8 cellular contexts compared by ENCODE assay signal in genomic region chr15:79923515-79924169, GRCh38. TPM values are rescaled to one million over a fixed set of nuclear protein-coding genes. Genes with fewer than 3 reads are reported as not detected.
DNase-seq lines count a peak whose midpoint lies in the region; ATAC-seq lines count a peak whose summit lies in the region.

No MANE protein-coding gene starts in this region.

- peak; percentile 93 for ATAC-seq in GM21360 (IDR thresholded peaks at IDR 0.05; ENCODE audit: unreplicated experiment)

- H3K27me3 ChIP-seq in effector memory CD4-positive, alpha-beta T cell (replicated peaks; ENCODE audit: control insufficient read depth, insufficient read depth, low read length, poor library complexity, severe bottlenecking), result no peaks in the 10 kb centered on the region

- peak overlapping the region; percentile 95 for H3K4me3 ChIP-seq in effector memory CD4-positive, alpha-beta T cell (ENCODE audit: insufficient read depth, low read depth, low read length, poor library complexity, severe bottlenecking)

- peak overlapping the region; percentile 95 for H3K27ac ChIP-seq in effector memory CD4-positive, alpha-beta T cell (ENCODE audit: insufficient read depth, low read length, poor library complexity, severe bottlenecking)

- peak; percentile 90 for DNase-seq in COLO829 (ENCODE audit: low spot score)
- peak; percentile 99 for DNase-seq in HT-29 (ENCODE audit: low spot score)
- peak; percentile 98 for DNase-seq in NK-92 treated with Interleukin-12 subunit alpha and Interleukin-12 subunit beta, amount 100 ng/mL, for 24 hours (lab: John Stamatoyannopoulos, UW)
- peak; percentile 94 to 95 for DNase-seq in activated CD8-positive, alpha-beta memory T cell treated with anti-CD3 and anti-CD28 coated beads for 4 hours (ENCODE audit: low read depth in 2 of 2)
- peak; percentile 96 to 98 (median 97) for DNase-seq in effector memory CD4-positive, alpha-beta T cell
- peak; percentile 89 for DNase-seq in medulla oblongata (ENCODE audit: extremely low spot score)
- DNase-seq in stimulated activated CD4-positive, alpha-beta T cell treated with anti-CD3 and anti-CD28 coated beads, TNF-alpha, amount 100 ng/mL, for 48 hours (ENCODE audit: low read depth in 3 of 3), result peak; percentile 97 to 98 (median 98)

- H3K36me3 ChIP-seq in effector memory CD4-positive, alpha-beta T cell (ENCODE audit: control insufficient read depth, insufficient read depth, low read length), result peaks cover 21% of the 10 kb centered on the region

- peaks cover 4% of the 10 kb centered on the region for H3K4me1 ChIP-seq in effector memory CD4-positive, alpha-beta T cell (ENCODE audit: control insufficient read depth, insufficient read depth, low read length, poor library complexity, severe bottlenecking)

- H3K9me3 ChIP-seq in effector memory CD4-positive, alpha-beta T cell (ENCODE audit: control insufficient read depth, low read length), result peaks cover 19% of the 10 kb centered on the region

RNA-seq across cellular contexts. Expression of gene MTHFS, which starts 26.8 kb away (rescaled TPM):
- 34.1 and 37.1 TPM in 2 replicates for total RNA-seq in HT-29 (2014; rRNA removed; shearing (Covaris generic))

RNA-seq across cellular contexts. Expression of gene BCL2A1, which starts 47.4 kb away (rescaled TPM):
- total RNA-seq in HT-29 (2014; rRNA removed; shearing (Covaris generic)), result 0.31 TPM in 1 of 2 replicates, not detected in the other

Comparison
In these comparisons a context has a peak if more than half of its experiments do, and no peak if none do; other contexts are left out.
1. Peak in every context shown above with its lines: DNase-seq, ATAC-seq, H3K4me3 ChIP-seq and H3K27ac ChIP-seq.